In genomic region chr3:184290331-184290730, GRCh38 we compare ENCODE assay signal across 16 cellular contexts. TPM values are rescaled to one million over a fixed set of nuclear protein-coding genes. Genes with fewer than 3 reads are reported as not detected.
A peak's percentile ranks its signal among the peaks of the same experiment; 100 is the strongest.
DNase-seq lines count a peak whose midpoint lies in the region; FAIRE-seq and TF ChIP-seq lines count a peak whose summit lies in the region.
"Had no signal": no experiment of that assay in that cellular context is flagged by ENCODE, and none has a peak within 500 bp of the region (broad histone marks: within the 10 kb centered on the region; RNA-seq: fewer than 3 reads in every experiment).

No MANE protein-coding gene starts in this region.

- H3K18ac ChIP-seq in H9 (ENCODE audit: insufficient read length, low read depth, low read length) = no peak overlapping the region
- H3K18ac ChIP-seq in H1 (ENCODE audit: extremely low read depth, low read length) = no peak overlapping the region
- no peak overlapping the region for H3K18ac ChIP-seq in neuronal stem cell (ENCODE audit: low read length)

- no peak for TF ChIP-seq RAD21 in H1 (IDR thresholded peaks at IDR 0.05 in 1 of 2, conservative IDR thresholded peaks at IDR 0.05 in 1 of 2; ENCODE audit: low read depth in 2 of 2, low read length in 2 of 2)

- no peak overlapping the region for H3K4me2 ChIP-seq in H9 (ENCODE audit: insufficient read depth, insufficient read length, low read length)
- H3K4me2 ChIP-seq in H1 (ENCODE audit: insufficient read depth in 1 of 2, low read depth in 2 of 2, low read length in 2 of 2) = no peak overlapping the region
- H3K4me2 ChIP-seq in neuronal stem cell (ENCODE audit: insufficient read depth, low read length, poor library complexity, severe bottlenecking) = no peak overlapping the region

- H3K4me3 ChIP-seq in H1 (ENCODE audit: extremely low read depth in 1 of 4, insufficient read depth in 2 of 4, low read depth in 3 of 4, low read length in 4 of 4) (no peak overlapping the region), neuronal stem cell (ENCODE audit: low read length in 2 of 2) (no peak overlapping the region), colonic mucosa (no peak overlapping the region)
- H3K4me3 ChIP-seq: GM12878, GM23248, K562 had no signal

- H3K23ac ChIP-seq in H9 (ENCODE audit: insufficient read length, low read depth, low read length) = no peak overlapping the region
- H3K23ac ChIP-seq in H1 (ENCODE audit: insufficient read length) = no peak overlapping the region
- H3K23ac ChIP-seq in neuronal stem cell (ENCODE audit: low read depth, low read length, poor library complexity) = peak overlapping the region; percentile 65

- intact Hi-C loops in colonic mucosa (cut with DNase I) = loop anchor here (5.0 kb wide), 1 partner anchor 393 kb away; no protein-coding TSS in a partner anchor

- no peak overlapping the region for H4K8ac ChIP-seq in H9 (replicated peaks; ENCODE audit: insufficient read length, low read depth, low read length)
- H4K8ac ChIP-seq in H1 (ENCODE audit: extremely low read depth, insufficient read depth, low read length) = no peak overlapping the region
- no peak overlapping the region for H4K8ac ChIP-seq in neuronal stem cell (ENCODE audit: low read depth, low read length)

- peak; percentile 38; the same call in 2 of the 3 replicates for TF ChIP-seq CTCF in H9 (conservative IDR thresholded peaks at IDR 0.05)
- peak; percentile 19 to 49 (median 41); a peak in 3 of 4 replicates for TF ChIP-seq CTCF in H1 (IDR thresholded peaks at IDR 0.05; ENCODE audit: control extremely low read depth in 1 of 3, insufficient read depth in 1 of 3, low read depth in 1 of 3, low read length in 3 of 3)
- no peak for TF ChIP-seq CTCF in colonic mucosa (IDR thresholded peaks at IDR 0.05)

- no peak overlapping the region for H3T11ph ChIP-seq in H9 (ENCODE audit: low read length)

- no peak for TF ChIP-seq POLR2A in H1 (IDR thresholded peaks at IDR 0.05; ENCODE audit: control extremely low read depth in 1 of 2, low read depth in 2 of 2, low read length in 2 of 2)

- no peaks in the 10 kb centered on the region; a peak in 1 of 7 replicates for H3K36me3 Mint-ChIP-seq in H9 (ENCODE audit: insufficient read depth in 1 of 3, low read depth in 3 of 3)
- H3K36me3 Mint-ChIP-seq: CD4-positive, alpha-beta memory T cell had no signal

- no peak overlapping the region for H2BK12ac ChIP-seq in H9 (ENCODE audit: insufficient read length, low read depth, low read length)
- no peak overlapping the region for H2BK12ac ChIP-seq in H1 (ENCODE audit: low read depth, low read length)
- no peak overlapping the region for H2BK12ac ChIP-seq in neuronal stem cell (ENCODE audit: low read length)

- H3K23me2 ChIP-seq in H9 (ENCODE audit: insufficient read length, low read depth, low read length, poor library complexity, severe bottlenecking) (no peaks in the 10 kb centered on the region), H1 (ENCODE audit: low read depth, low read length) (no peaks in the 10 kb centered on the region)

- H4K20me1 ChIP-seq in H9 (ENCODE audit: control insufficient read depth, insufficient read depth, insufficient read length) (no peaks in the 10 kb centered on the region), H1 (replicated peaks in 1 of 2; ENCODE audit: control insufficient read depth in 1 of 2, insufficient read depth in 2 of 2, low read length in 2 of 2) (no peaks in the 10 kb centered on the region)

- H2BK20ac ChIP-seq in H9 (ENCODE audit: low read depth, low read length, poor library complexity, severe bottlenecking) = no peak overlapping the region
- H2BK20ac ChIP-seq in H1 (ENCODE audit: low read length) = no peak overlapping the region

- H2BK5ac ChIP-seq in H9 (ENCODE audit: insufficient read length, low read length) = no peak overlapping the region
- H2BK5ac ChIP-seq in H1 (ENCODE audit: low read depth, low read length) = no peak overlapping the region
- H2BK5ac ChIP-seq in neuronal stem cell (ENCODE audit: low read length) = no peak overlapping the region

- WGBS in H9 (ENCODE audit: extremely low coverage, insufficient read length, low lambda C conversion rate) = no CpG with 5 or more reads among the region's 10 CpGs
- 74% methylated on average over 8 of the region's 10 CpGs; no CpG with 5 or more reads in 1 of the 2 experiments for WGBS in H1 (ENCODE audit: extremely low coverage in 1 of 2, insufficient coverage in 1 of 2, insufficient read length in 1 of 2, insufficient replicate concordance in 2 of 2, low coverage in 1 of 2, low lambda C conversion rate in 2 of 2, missing lambda C conversion rate in 1 of 2), 2 experiments
- no CpG with 5 or more reads among the region's 10 CpGs for WGBS in neuronal stem cell (ENCODE audit: extremely low coverage in 2 of 2, insufficient read length in 2 of 2, insufficient replicate concordance in 1 of 2), 2 donors

- H3K27me3 ChIP-seq in H9 (ENCODE audit: insufficient read depth, low read length) (no peaks in the 10 kb centered on the region), H1 (replicated peaks in 1 of 4; ENCODE audit: control insufficient read depth in 3 of 4, extremely low read depth in 1 of 4, insufficient read depth in 3 of 4, low read length in 3 of 4) (no peaks in the 10 kb centered on the region), neuronal stem cell (ENCODE audit: control insufficient read depth in 3 of 3, insufficient read depth in 3 of 3, low read depth in 1 of 3, low read length in 3 of 3) (peaks cover 0 to 57% (median 0%) of the 10 kb centered on the region in 3 experiments), colonic mucosa (no peaks in the 10 kb centered on the region)
- H3K27me3 ChIP-seq: BE2C had no signal

- no peaks in the 10 kb centered on the region for H3K79me1 ChIP-seq in H9 (ENCODE audit: insufficient read depth, low read depth, low read length, poor library complexity, severe bottlenecking)
- H3K79me1 ChIP-seq in H1 (ENCODE audit: low read depth, low read length) = no peaks in the 10 kb centered on the region
- H3K79me1 ChIP-seq in neuronal stem cell (ENCODE audit: low read depth, low read length) = peaks cover 4% of the 10 kb centered on the region

- H2AK5ac ChIP-seq in H9 (ENCODE audit: insufficient read length, low read length) = no peak overlapping the region
- H2AK5ac ChIP-seq in H1 (ENCODE audit: low read depth, low read length) = no peak overlapping the region
- peak overlapping the region; percentile 52 for H2AK5ac ChIP-seq in neuronal stem cell (ENCODE audit: low read depth, low read length)

- H3K14ac ChIP-seq in H9 (ENCODE audit: insufficient read depth, low read length) = no peak overlapping the region
- H3K14ac ChIP-seq in H1 (ENCODE audit: insufficient read length) = no peak overlapping the region
- no peak overlapping the region for H3K14ac ChIP-seq in neuronal stem cell (ENCODE audit: low read length)

- peaks cover 12% of the 10 kb centered on the region for H3K27me3 Mint-ChIP-seq in H9 (ENCODE audit: low read depth)

- no peak overlapping the region for H3K56ac ChIP-seq in H9 (ENCODE audit: insufficient read length, low read depth, low read length)
- H3K56ac ChIP-seq in H1 (replicated peaks; ENCODE audit: insufficient read length, low read depth, low read length) = no peak overlapping the region

- CTCF ChIA-PET in H1 (lab: Charles Lee; ENCODE audit: partially characterized antibody) = interaction anchor here (0.6 to 8.3 kb wide), 14 partner anchors 7 to 385 kb away, joined by 3 to 52 read pairs (median 4); partner anchors contain the start of genes CAMK2N2 and VWA5B2

- POLR2A ChIA-PET in H1 (lab: Charles Lee; ENCODE audit: partially characterized antibody) = interaction anchor here (0.7 kb wide), 1 partner anchor 105 kb away, joined by 3 read pairs; the partner anchor contains the start of gene ABCF3

- no peak overlapping the region for H2BK15ac ChIP-seq in H9 (ENCODE audit: low read depth, low read length)
- H2BK15ac ChIP-seq in H1 (ENCODE audit: low read length) = no peak overlapping the region
- peak overlapping the region; percentile 37 for H2BK15ac ChIP-seq in neuronal stem cell (ENCODE audit: low read length)

- H3K27ac Mint-ChIP-seq in H9 = no peak overlapping the region; a peak in 1 of 7 replicates
- H3K27ac Mint-ChIP-seq: HFFc6 had no signal

- no peaks in the 10 kb centered on the region for H3K9me3 ChIP-seq in H9 (ENCODE audit: control insufficient read depth, low read depth, low read length)
- H3K9me3 ChIP-seq in H1 (ENCODE audit: insufficient read depth in 2 of 2, low read depth in 1 of 2, low read length in 1 of 2) = no peaks in the 10 kb centered on the region
- no peaks in the 10 kb centered on the region for H3K9me3 ChIP-seq in neuronal stem cell (replicated peaks in 1 of 2; ENCODE audit: control insufficient read depth in 2 of 2, insufficient read depth in 1 of 2, low read depth in 1 of 2, low read length in 2 of 2)
- H3K9me3 ChIP-seq in colonic mucosa = no peaks in the 10 kb centered on the region
- H3K9me3 ChIP-seq: BE2C had no signal

- no peak overlapping the region for H3K27ac ChIP-seq in H9 (ENCODE audit: insufficient read length, low read depth, low read length)
- H3K27ac ChIP-seq in H1 (ENCODE audit: low read depth, low read length) = no peak overlapping the region
- no peak overlapping the region for H3K27ac ChIP-seq in neuronal stem cell (replicated peaks; ENCODE audit: low read length)
- no peak overlapping the region for H3K27ac ChIP-seq in colonic mucosa
- H3K27ac ChIP-seq: C4-2B, GM23248, HL-60 had no signal

- H3K79me2 ChIP-seq in H9 (ENCODE audit: insufficient read depth, low read length) = no peaks in the 10 kb centered on the region
- no peaks in the 10 kb centered on the region for H3K79me2 ChIP-seq in H1 (ENCODE audit: control insufficient read depth in 1 of 2, insufficient read depth in 2 of 2, low read length in 2 of 2)

- H4K5ac ChIP-seq in H9 (ENCODE audit: insufficient read length, low read depth, low read length) = no peak overlapping the region
- no peak overlapping the region for H4K5ac ChIP-seq in H1 (ENCODE audit: insufficient read length, low read depth, low read length)

- H3K9ac ChIP-seq in H9 (ENCODE audit: extremely low read depth, insufficient read length, low read length) (no peak overlapping the region), H1 (replicated peaks in 1 of 4; ENCODE audit: extremely low read depth in 1 of 4, low read depth in 3 of 4, low read length in 3 of 4) (no peak overlapping the region), neuronal stem cell (ENCODE audit: low read depth, low read length, poor library complexity) (peak overlapping the region; percentile 60), colonic mucosa (ENCODE audit: low read depth in 2 of 2, low read length in 2 of 2) (no peak overlapping the region)
- H3K9ac ChIP-seq: GM23248 had no signal

- H3K4me1 Mint-ChIP-seq in H9 = no peaks in the 10 kb centered on the region

- no peaks in the 10 kb centered on the region for H3K4me1 ChIP-seq in H9 (ENCODE audit: insufficient read depth, low read length)
- H3K4me1 ChIP-seq in H1 (replicated peaks in 1 of 4; ENCODE audit: control insufficient read depth in 3 of 4, insufficient read depth in 4 of 4, low read length in 3 of 4) = no peaks in the 10 kb centered on the region
- H3K4me1 ChIP-seq in neuronal stem cell (ENCODE audit: control insufficient read depth in 2 of 2, insufficient read depth in 1 of 2, low read depth in 1 of 2, low read length in 2 of 2) = no peaks in the 10 kb centered on the region
- no peaks in the 10 kb centered on the region for H3K4me1 ChIP-seq in colonic mucosa
- H3K4me1 ChIP-seq: BE2C had no signal

- TF ChIP-seq EP300 in H1 (IDR thresholded peaks at IDR 0.05; ENCODE audit: borderline replicate concordance in 1 of 2, low read depth in 2 of 2, low read length in 2 of 2) = no peak

- H3K9me3 Mint-ChIP-seq in H9 = no peaks in the 10 kb centered on the region
- H3K9me3 Mint-ChIP-seq: HFFc6 had no signal

- peak; percentile 45 for DNase-seq in H9
- DNase-seq in H1 (ENCODE audit: low read depth in 1 of 2, low spot score in 2 of 2) = peak in 1 of 2 experiments; percentile 58
- DNase-seq in neuronal stem cell (ENCODE audit: low spot score) = no peak
- no peak for DNase-seq in colonic mucosa
- no peak for DNase-seq in pons (ENCODE audit: low spot score)
- DNase-seq: BE2C; CD4-positive, alpha-beta memory T cell; DMS79; GM23248; HFFc6 had no signal

- H3K4ac ChIP-seq in H9 (ENCODE audit: low read depth, low read length) (no peak overlapping the region), H1 (replicated peaks; ENCODE audit: insufficient read length, low read depth, low read length) (no peak overlapping the region), neuronal stem cell (ENCODE audit: low read length) (no peak overlapping the region)

- H4K91ac ChIP-seq in H9 (ENCODE audit: insufficient read length, low read depth, low read length) (no peak overlapping the region), H1 (replicated peaks; ENCODE audit: insufficient read length, low read length) (no peak overlapping the region), neuronal stem cell (ENCODE audit: low read depth, low read length, poor library complexity) (no peak overlapping the region)

- no peak for FAIRE-seq in H1 (lab: Jason Lieb, UNC)
- FAIRE-seq: A204.1, GM12878 had no signal

- H2BK120ac ChIP-seq in H9 (ENCODE audit: low read depth, low read length, poor library complexity, severe bottlenecking) (no peak overlapping the region), H1 (replicated peaks; ENCODE audit: low read depth, low read length) (no peak overlapping the region), neuronal stem cell (ENCODE audit: low read depth, low read length) (no peak overlapping the region)

- no peak overlapping the region for H3K4me3 Mint-ChIP-seq in H9
- H3K4me3 Mint-ChIP-seq: CD4-positive, alpha-beta memory T cell; HFFc6 had no signal

- H2AFZ ChIP-seq in H9 (ENCODE audit: low read length) (no peak overlapping the region), H1 (ENCODE audit: low read length) (no peak overlapping the region), neuronal stem cell (ENCODE audit: low read length) (no peak overlapping the region)
- H2AFZ ChIP-seq: GM23248 had no signal

- H3K36me3 ChIP-seq in H1 (ENCODE audit: control insufficient read depth in 2 of 4, insufficient read depth in 4 of 4, low read length in 3 of 4) (no peaks in the 10 kb centered on the region), neuronal stem cell (replicated peaks in 1 of 2; ENCODE audit: control insufficient read depth in 2 of 2, insufficient read depth in 2 of 2, low read length in 2 of 2) (no peaks in the 10 kb centered on the region), colonic mucosa (no peaks in the 10 kb centered on the region)
- H3K36me3 ChIP-seq: BE2C had no signal

RNA-seq across cellular contexts. Expression of gene PSMD2, which starts 8.7 kb away (rescaled TPM):
- 337 and 344 TPM in 2 replicates for total RNA-seq in H9 (2021)
- 358 and 363 TPM in 2 replicates for total RNA-seq in H1 (2021; fragmentation: NEBNext Ultra II Directional; extraction: Animal tissue kit (Norgen Biotek cat#: 25700))
- 272 and 350 TPM in 2 replicates for polyA plus RNA-seq in H1 (2011; rRNA removed)
- 302 TPM for polyA plus RNA-seq in H1 (2011; cell fraction: cytosol; rRNA removed)
- polyA plus RNA-seq in H1 (2011; cell fraction: nucleus; rRNA removed) = 249 TPM
- polyA plus RNA-seq in H1 (2012, experiment 1 of 2) = 334 to 378 TPM (median 363 TPM) in 4 replicates
- 145 TPM for polyA plus RNA-seq in H1 (2012, experiment 2 of 2)
- polyA plus RNA-seq in H1 (2013, experiment 1 of 2) = 137 TPM
- 133 TPM for polyA plus RNA-seq in H1 (2013, experiment 2 of 2)
- polyA minus RNA-seq in H1 (2011; rRNA and poly(A)+ RNA removed) = 590 and 595 TPM in 2 replicates
- polyA minus RNA-seq in H1 (2011; cell fraction: cytosol; rRNA and poly(A)+ RNA removed) = 301 TPM
- 160 TPM for polyA minus RNA-seq in H1 (2011; cell fraction: nucleus; rRNA and poly(A)+ RNA removed)
- 114 TPM for polyA plus RNA-seq in neuronal stem cell (2013, experiment 1 of 2)
- polyA plus RNA-seq in neuronal stem cell (2013, experiment 2 of 2) = 116 TPM
- 100 to 1,000 TPM; 166 to 298 TPM for total RNA-seq in colonic mucosa

RNA-seq across cellular contexts. Expression of gene ECE2, which starts 14.5 kb away (rescaled TPM):
- total RNA-seq in H9 (2021) (not detected in 2 replicates), colonic mucosa (under 1 TPM in 1 of 2 donors, not detected in 1; 0.37 TPM)
- 0.48 and 0.86 TPM in 2 replicates for total RNA-seq in H1 (2021; fragmentation: NEBNext Ultra II Directional; extraction: Animal tissue kit (Norgen Biotek cat#: 25700))
- 0.44 and 0.86 TPM in 2 replicates for polyA plus RNA-seq in H1 (2011; rRNA removed)
- polyA plus RNA-seq in H1 (2011; cell fraction: cytosol; rRNA removed) = 0.59 TPM
- polyA plus RNA-seq in H1 (2011; cell fraction: nucleus; rRNA removed) = 4.1 TPM
- 0.52 to 1.1 TPM (median 0.85 TPM) in 4 replicates for polyA plus RNA-seq in H1 (2012, experiment 1 of 2)
- polyA plus RNA-seq in H1 (2012, experiment 2 of 2) = 0.91 TPM
- 0.34 TPM for polyA plus RNA-seq in H1 (2013, experiment 1 of 2)
- polyA plus RNA-seq in H1 (2013, experiment 2 of 2) = 0.35 TPM
- 0.46 and 0.91 TPM in 2 replicates for polyA minus RNA-seq in H1 (2011; rRNA and poly(A)+ RNA removed)
- polyA minus RNA-seq in H1 (2011; cell fraction: cytosol; rRNA and poly(A)+ RNA removed) = not detected
- polyA minus RNA-seq in H1 (2011; cell fraction: nucleus; rRNA and poly(A)+ RNA removed) = 1.7 TPM
- polyA plus RNA-seq in neuronal stem cell (2013, experiment 1 of 2) = 0.04 TPM
- 0.06 TPM for polyA plus RNA-seq in neuronal stem cell (2013, experiment 2 of 2)
- total RNA-seq: CD4-positive, alpha-beta memory T cell; G401; GM12878; GM23248; HFFc6; K562 had no signal
- polyA plus RNA-seq: CD4-positive, alpha-beta memory T cell; GM12878; GM23248; K562 had no signal

RNA-seq across cellular contexts. Expression of gene EIF4G1, which starts 24.1 kb away (rescaled TPM):
- total RNA-seq in H9 (2021) (532 and 544 TPM in 2 replicates), colonic mucosa (100 to 1,000 TPM; 263 to 524 TPM)
- 473 and 480 TPM in 2 replicates for total RNA-seq in H1 (2021; fragmentation: NEBNext Ultra II Directional; extraction: Animal tissue kit (Norgen Biotek cat#: 25700))
- polyA plus RNA-seq in H1 (2011; rRNA removed) = 318 and 421 TPM in 2 replicates
- polyA plus RNA-seq in H1 (2011; cell fraction: cytosol; rRNA removed) = 188 TPM
- 535 TPM for polyA plus RNA-seq in H1 (2011; cell fraction: nucleus; rRNA removed)
- 236 to 375 TPM (median 350 TPM) in 4 replicates for polyA plus RNA-seq in H1 (2012, experiment 1 of 2)
- 251 TPM for polyA plus RNA-seq in H1 (2012, experiment 2 of 2)
- 278 TPM for polyA plus RNA-seq in H1 (2013, experiment 1 of 2)
- 258 TPM for polyA plus RNA-seq in H1 (2013, experiment 2 of 2)
- 334 and 358 TPM in 2 replicates for polyA minus RNA-seq in H1 (2011; rRNA and poly(A)+ RNA removed)
- polyA minus RNA-seq in H1 (2011; cell fraction: cytosol; rRNA and poly(A)+ RNA removed) = 203 TPM
- polyA minus RNA-seq in H1 (2011; cell fraction: nucleus; rRNA and poly(A)+ RNA removed) = 138 TPM
- 102 TPM for polyA plus RNA-seq in neuronal stem cell (2013, experiment 1 of 2)
- polyA plus RNA-seq in neuronal stem cell (2013, experiment 2 of 2) = 99.2 TPM

RNA-seq across cellular contexts. Expression of gene CAMK2N2, which starts 29.0 kb away (rescaled TPM):
- total RNA-seq in H9 (2021) = 12.6 and 13.9 TPM in 2 replicates
- total RNA-seq in H1 (2021; fragmentation: NEBNext Ultra II Directional; extraction: Animal tissue kit (Norgen Biotek cat#: 25700)) = 16.9 and 17.7 TPM in 2 replicates
- polyA plus RNA-seq in H1 (2011; rRNA removed) = 4.0 and 6.1 TPM in 2 replicates
- polyA plus RNA-seq in H1 (2011; cell fraction: cytosol; rRNA removed) = 1.9 TPM
- 5.2 TPM for polyA plus RNA-seq in H1 (2011; cell fraction: nucleus; rRNA removed)
- polyA plus RNA-seq in H1 (2012, experiment 1 of 2) = 7.8 to 12.7 TPM (median 9.4 TPM) in 4 replicates
- 8.9 TPM for polyA plus RNA-seq in H1 (2012, experiment 2 of 2)
- 11.5 TPM for polyA plus RNA-seq in H1 (2013, experiment 1 of 2)
- polyA plus RNA-seq in H1 (2013, experiment 2 of 2) = 11.3 TPM
- 1.9 and 2.3 TPM in 2 replicates for polyA minus RNA-seq in H1 (2011; rRNA and poly(A)+ RNA removed)
- 3.6 TPM for polyA minus RNA-seq in H1 (2011; cell fraction: cytosol; rRNA and poly(A)+ RNA removed)
- polyA minus RNA-seq in H1 (2011; cell fraction: nucleus; rRNA and poly(A)+ RNA removed) = 1.7 TPM
- polyA plus RNA-seq in neuronal stem cell (2013, experiment 1 of 2) = 2.9 TPM
- polyA plus RNA-seq in neuronal stem cell (2013, experiment 2 of 2) = 2.7 TPM
- total RNA-seq in colonic mucosa = under 1 TPM in 1 of 2 donors, not detected in 1; 0.19 TPM
- polyA plus RNA-seq: CD4-positive, alpha-beta memory T cell; GM23248 had no signal

RNA-seq across cellular contexts. Expression of gene EEF1AKMT4, which starts 40.9 kb away (rescaled TPM):
- total RNA-seq in H9 (2021) (8.1 and 9.8 TPM in 2 replicates), colonic mucosa (10 to 100 TPM in 1 of 2 donors, 1 to 10 TPM in 1; 4.1 to 11.7 TPM)
- total RNA-seq in H1 (2021; fragmentation: NEBNext Ultra II Directional; extraction: Animal tissue kit (Norgen Biotek cat#: 25700)) = 9.3 and 9.6 TPM in 2 replicates
- polyA plus RNA-seq in H1 (2011; rRNA removed) = 30.1 and 39.0 TPM in 2 replicates
- 22.5 TPM for polyA plus RNA-seq in H1 (2011; cell fraction: cytosol; rRNA removed)
- polyA plus RNA-seq in H1 (2011; cell fraction: nucleus; rRNA removed) = 24.0 TPM
- 13.8 to 18.0 TPM (median 15.3 TPM) in 4 replicates for polyA plus RNA-seq in H1 (2012, experiment 1 of 2)
- 17.6 TPM for polyA plus RNA-seq in H1 (2012, experiment 2 of 2)
- 6.7 TPM for polyA plus RNA-seq in H1 (2013, experiment 1 of 2)
- polyA plus RNA-seq in H1 (2013, experiment 2 of 2) = 6.7 TPM
- 14.7 and 16.9 TPM in 2 replicates for polyA minus RNA-seq in H1 (2011; rRNA and poly(A)+ RNA removed)
- 4.8 TPM for polyA minus RNA-seq in H1 (2011; cell fraction: cytosol; rRNA and poly(A)+ RNA removed)
- 10.6 TPM for polyA minus RNA-seq in H1 (2011; cell fraction: nucleus; rRNA and poly(A)+ RNA removed)
- 2.8 TPM for polyA plus RNA-seq in neuronal stem cell (2013, experiment 1 of 2)
- polyA plus RNA-seq in neuronal stem cell (2013, experiment 2 of 2) = 2.5 TPM
